Comparison of ENCODE assay signal across 8 cellular contexts in the genomic region with DNA sequence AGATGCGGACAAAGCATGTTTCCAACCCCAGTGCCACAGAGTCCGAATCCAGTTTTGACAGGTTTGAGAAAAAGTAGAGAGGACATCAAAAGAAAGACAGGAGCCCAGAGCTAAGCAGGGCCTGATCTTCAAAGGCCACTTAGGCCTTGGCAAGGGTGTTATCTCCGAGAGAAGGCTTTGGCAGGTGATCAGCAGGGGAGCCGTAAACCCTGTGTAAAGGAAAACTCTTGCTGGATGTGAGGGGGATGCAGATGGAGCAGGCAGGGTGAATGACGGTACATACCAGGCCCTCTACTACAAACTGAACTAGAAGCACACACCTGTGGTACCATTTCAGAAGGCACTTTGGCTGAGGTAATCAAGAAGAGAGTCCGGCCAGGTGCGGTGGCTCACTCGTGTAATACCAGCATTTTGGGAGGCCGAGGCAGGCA. TPM values are rescaled to one million over a fixed set of nuclear protein-coding genes. Genes with fewer than 3 reads are reported as not detected.
A peak's percentile ranks its signal among the peaks of the same experiment; 100 is the strongest.
DNase-seq lines count a peak whose midpoint lies in the region; ATAC-seq and TF ChIP-seq lines count a peak whose summit lies in the region.

No MANE protein-coding gene starts in this region.

- H3K36me3 ChIP-seq in SJCRH30: peaks cover 34% of the 10 kb centered on the region

- H3K27ac ChIP-seq in SJCRH30 (peak overlapping the region; percentile 98), skin epidermis (peak overlapping the region in 18 of 21 experiments; percentile 43 to 100 (median 99))

- DNase-seq in DMS53 (lab: John Stamatoyannopoulos, UW) (peak; percentile 68), DMS53 treated with DMSO at 0.1 percent for 48 hours (lab: John Stamatoyannopoulos, UW; ENCODE audit: unreplicated experiment) (no peak), SJCRH30 (no peak), fibroblast of villous mesenchyme (ENCODE audit: low read depth) (no peak), superior temporal gyrus (ENCODE audit: extremely low spot score) (no peak), A172 (ENCODE audit: low spot score) (no peak)

- peak overlapping the region; percentile 88 for H3K4me3 ChIP-seq in SJCRH30
- peak overlapping the region; percentile 100 for H3K4me3 ChIP-seq in fibroblast of villous mesenchyme (ENCODE audit: low read depth, low read length)
- H3K4me3 ChIP-seq in skin epidermis: peak overlapping the region in 1 of 7 experiments; percentile 97

- peaks cover 6% of the 10 kb centered on the region; the same call in 1 of the 2 replicates for H3K4me1 ChIP-seq in SJCRH30

- no peak for TF ChIP-seq CTCF in fibroblast of villous mesenchyme (IDR thresholded peaks at IDR 0.05; ENCODE audit: insufficient read depth, low read depth, low read length)

- no peaks in the 10 kb centered on the region for H3K9me3 ChIP-seq in SJCRH30 (replicated peaks)

- no peaks in the 10 kb centered on the region for H3K27me3 ChIP-seq in SJCRH30

- no peak for ATAC-seq in HG03025 (IDR thresholded peaks at IDR 0.05; ENCODE audit: low FRiP score, unreplicated experiment)

RNA-seq across cellular contexts. Expression of a gene that starts 1.4 kb away (rescaled TPM):
- total RNA-seq in SJCRH30 (2014; rRNA removed; shearing (Covaris generic)): 828 and 1,009 TPM in 2 replicates
- 474 and 562 TPM in 2 replicates for total RNA-seq in fibroblast of villous mesenchyme
- total RNA-seq in A172 (2014; rRNA removed; shearing (Covaris generic)): 529 and 554 TPM in 2 replicates

RNA-seq across cellular contexts. Expression of a gene that starts 56.0 kb away (rescaled TPM):
- not detected in 2 replicates for total RNA-seq in SJCRH30 (2014; rRNA removed; shearing (Covaris generic))
- total RNA-seq in fibroblast of villous mesenchyme: 0.32 TPM in 1 of 2 replicates, not detected in the other
- total RNA-seq in A172 (2014; rRNA removed; shearing (Covaris generic)): not detected in 2 replicates
